In the genomic region with DNA sequence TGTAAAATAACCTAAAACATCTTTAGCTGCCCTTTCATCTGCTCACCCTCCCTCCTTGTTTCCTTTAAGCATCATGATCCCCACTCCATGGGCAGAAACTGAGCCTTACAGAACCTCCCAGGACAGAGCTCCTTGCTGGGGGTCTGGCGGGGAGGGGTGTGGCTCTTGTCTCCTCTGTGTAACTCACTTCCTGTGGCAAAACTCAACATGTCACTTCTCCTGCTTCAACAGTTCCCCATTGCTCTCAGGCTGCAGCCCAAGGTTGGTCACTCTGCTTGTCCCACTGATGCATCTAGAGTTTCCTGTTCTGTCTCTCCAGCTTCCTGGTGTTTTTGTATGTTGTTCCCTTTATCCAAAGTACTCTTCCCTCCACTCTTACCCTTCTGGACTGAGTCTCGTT, we compare ENCODE assay signal across 20 cellular contexts. TPM values are rescaled to one million over a fixed set of nuclear protein-coding genes. Genes with fewer than 3 reads are reported as not detected.
DNase-seq lines count a peak whose midpoint lies in the region; ATAC-seq and TF ChIP-seq lines count a peak whose summit lies in the region.
"Had no signal": no experiment of that assay in that cellular context is flagged by ENCODE, and none has a peak within 500 bp of the region (broad histone marks: within the 10 kb centered on the region; RNA-seq: fewer than 3 reads in every experiment).

No MANE protein-coding gene starts in this region.

- H3K27ac Mint-ChIP-seq in MCF 10A (ENCODE audit: low read depth, unreplicated experiment) = peak overlapping the region; percentile 84
- H3K27ac Mint-ChIP-seq: GM23338, T-helper 17 cell had no signal

- no peak overlapping the region for H3K4me2 ChIP-seq in parathyroid adenoma (ENCODE audit: low read length)

- CTCF ChIA-PET in MCF 10A (lab: Yijun Ruan, JAX) = interaction anchor here (0.5 to 2.3 kb wide), 4 partner anchors 11 to 242 kb away, joined by 3 to 12 read pairs (median 4); a partner anchor contains a TSS
- CTCF ChIA-PET in RWPE1 (lab: Yijun Ruan, JAX) = no interaction called here

- no peaks in the 10 kb centered on the region for H3K9me3 ChIP-seq in breast epithelium
- H3K9me3 ChIP-seq in parathyroid adenoma (ENCODE audit: control insufficient read depth, low read length) = no peaks in the 10 kb centered on the region
- H3K9me3 ChIP-seq: prostate gland, spleen had no signal

- H3K27me3 ChIP-seq in breast epithelium (peaks cover 0 to 78% of the 10 kb centered on the region in 2 donors), parathyroid adenoma (ENCODE audit: control insufficient read depth, insufficient read depth, low read length) (no peaks in the 10 kb centered on the region)

- H3K4me1 ChIP-seq in breast epithelium = no peaks in the 10 kb centered on the region
- H3K4me1 ChIP-seq in parathyroid adenoma = peaks cover 49% of the 10 kb centered on the region
- H3K4me1 ChIP-seq: prostate gland, spleen had no signal

- H3K27me3 Mint-ChIP-seq in MCF 10A (ENCODE audit: insufficient read depth, unreplicated experiment) = peaks cover 71% of the 10 kb centered on the region

- TF ChIP-seq CTCF in MCF 10A (IDR thresholded peaks at IDR 0.05; ENCODE audit: unreplicated experiment) = no peak
- no peak for TF ChIP-seq CTCF in breast epithelium (IDR thresholded peaks at IDR 0.05)
- TF ChIP-seq CTCF in RWPE1 (conservative IDR thresholded peaks at IDR 0.05; ENCODE audit: low read depth) = no peak
- no peak for TF ChIP-seq CTCF in epithelial cell of esophagus (IDR thresholded peaks at IDR 0.05; ENCODE audit: insufficient read depth, low read depth, low read length, missing control alignments)
- TF ChIP-seq CTCF in parathyroid adenoma (IDR thresholded peaks at IDR 0.05) = no peak

- ATAC-seq in HG02852 (IDR thresholded peaks at IDR 0.05; ENCODE audit: unreplicated experiment) (no peak), esophagus mucosa (no peak)
- ATAC-seq: stimulated activated naive CD8-positive, alpha-beta T cell treated with anti-CD3 and anti-CD28 coated beads, Interleukin-15, Interleukin-2, amounts not matched to agents 100 U/mL and 50 U/mL, for 24 hours; T-helper 17 cell had no signal

- no peaks in the 10 kb centered on the region for H3K36me3 ChIP-seq in breast epithelium
- no peaks in the 10 kb centered on the region for H3K36me3 ChIP-seq in parathyroid adenoma (ENCODE audit: control insufficient read depth, insufficient read depth, low read length)
- H3K36me3 ChIP-seq: prostate gland, spleen had no signal

- POLR2A ChIA-PET in MCF 10A (lab: Yijun Ruan, JAX) = interaction anchor here (1.3 kb wide), 1 partner anchor 14 kb away, joined by 3 read pairs; no protein-coding TSS in a partner anchor
- POLR2A ChIA-PET in RWPE1 (lab: Yijun Ruan, JAX; ENCODE audit: low non-redundant PET) = no interaction called here

- H3K4me3 ChIP-seq in breast epithelium (no peak overlapping the region), epithelial cell of esophagus (ENCODE audit: low read length) (no peak overlapping the region), parathyroid adenoma (ENCODE audit: low read depth, low read length) (no peak overlapping the region)
- H3K4me3 ChIP-seq: GM23338, prostate gland, spleen had no signal

- H3K27ac ChIP-seq in breast epithelium = no peak overlapping the region
- H3K27ac ChIP-seq in RWPE1 = peak overlapping the region; percentile 84
- H3K27ac ChIP-seq in parathyroid adenoma = peak overlapping the region; percentile 57
- H3K27ac ChIP-seq: prostate gland, spleen had no signal

- DNase-seq in MCF 10A (ENCODE audit: unreplicated experiment) (no peak), breast epithelium (ENCODE audit: low spot score in 2 of 2) (no peak), RWPE1 (ENCODE audit: low spot score) (no peak), epithelial cell of esophagus (ENCODE audit: low read depth) (peak; percentile 24)
- DNase-seq in central memory CD4-positive, alpha-beta T cell = no peak
- DNase-seq: activated CD4-positive, alpha-beta T cell treated with anti-CD3 and anti-CD28 coated beads for 1 hour; activated CD8-positive, alpha-beta memory T cell treated with anti-CD3 and anti-CD28 coated beads, Interleukin-2, amount 50 U/mL, for 48 hours; activated naive CD4-positive, alpha-beta T cell treated with anti-CD3 and anti-CD28 coated beads, Interleukin-2, amount 50 U/mL, for 16 hours; kidney; NCI-H2081; spleen; stimulated activated naive CD8-positive, alpha-beta T cell treated with anti-CD3 and anti-CD28 coated beads, Interleukin-15, Interleukin-2, amounts not matched to agents 100 U/mL and 50 U/mL, for 24 hours; T-helper 17 cell had no signal

- H3K36me3 Mint-ChIP-seq in MCF 10A (ENCODE audit: insufficient read depth, unreplicated experiment) = peaks cover 5% of the 10 kb centered on the region

- peaks cover 27% of the 10 kb centered on the region for H3K4me1 Mint-ChIP-seq in MCF 10A (ENCODE audit: insufficient read depth, unreplicated experiment)

- no peak for TF ChIP-seq POLR2A in breast epithelium (IDR thresholded peaks at IDR 0.05)

- H3K9me3 Mint-ChIP-seq in MCF 10A (ENCODE audit: unreplicated experiment) = no peaks in the 10 kb centered on the region
- H3K9me3 Mint-ChIP-seq: GM23338 had no signal

- H2AFZ ChIP-seq in parathyroid adenoma = no peak overlapping the region

- no peaks in the 10 kb centered on the region for H3K79me2 ChIP-seq in parathyroid adenoma

- no peak overlapping the region for H3K4me3 Mint-ChIP-seq in MCF 10A (ENCODE audit: unreplicated experiment)
- H3K4me3 Mint-ChIP-seq: GM23338, T-helper 17 cell had no signal

- BruUV-seq in MCF 10A (replicated peaks; lab: Mats Ljungman, UMichigan) = no TSS peak

- H3K9ac ChIP-seq in parathyroid adenoma = no peak overlapping the region

- intact Hi-C loops in MCF 10A (cut with micrococcal nuclease) (no loop called here), breast epithelium (cut with DNase I; ENCODE audit: low total_unique reads) (no loop called here)

RNA-seq across cellular contexts. Expression of a gene that starts 19.4 kb away (rescaled TPM):
- total RNA-seq in MCF 10A (2022) (not detected in 2 replicates), breast epithelium (not detected), esophagus mucosa (not detected)
- total RNA-seq: glomerular endothelial cell, GM23338, spleen, T-helper 17 cell, urinary bladder had no signal

RNA-seq across cellular contexts. Expression of a gene that starts 43.6 kb away (rescaled TPM):
- total RNA-seq in MCF 10A (2022) (463 and 496 TPM in 2 replicates), breast epithelium (100 to 1,000 TPM; 179 to 400 (median 296) TPM), esophagus mucosa (166 TPM)

RNA-seq across cellular contexts. Expression of a gene that starts 46.5 kb away (rescaled TPM):
- total RNA-seq in MCF 10A (2022) = not detected in 2 replicates
- 1 to 10 TPM; 1.3 to 3.4 (median 2.2) TPM for total RNA-seq in breast epithelium
- total RNA-seq in esophagus mucosa = 0.04 TPM
- total RNA-seq: glomerular endothelial cell, T-helper 17 cell had no signal

Comparison
In these comparisons a context has a peak if more than half of its experiments do, and no peak if none do; other contexts are left out.
1. H3K27ac ChIP-seq: peak in RWPE1 (single experiment) and parathyroid adenoma (single experiment); none in breast epithelium (0 of 2).